Comparison of ENCODE assay signal across 19 cellular contexts in the genomic region with DNA sequence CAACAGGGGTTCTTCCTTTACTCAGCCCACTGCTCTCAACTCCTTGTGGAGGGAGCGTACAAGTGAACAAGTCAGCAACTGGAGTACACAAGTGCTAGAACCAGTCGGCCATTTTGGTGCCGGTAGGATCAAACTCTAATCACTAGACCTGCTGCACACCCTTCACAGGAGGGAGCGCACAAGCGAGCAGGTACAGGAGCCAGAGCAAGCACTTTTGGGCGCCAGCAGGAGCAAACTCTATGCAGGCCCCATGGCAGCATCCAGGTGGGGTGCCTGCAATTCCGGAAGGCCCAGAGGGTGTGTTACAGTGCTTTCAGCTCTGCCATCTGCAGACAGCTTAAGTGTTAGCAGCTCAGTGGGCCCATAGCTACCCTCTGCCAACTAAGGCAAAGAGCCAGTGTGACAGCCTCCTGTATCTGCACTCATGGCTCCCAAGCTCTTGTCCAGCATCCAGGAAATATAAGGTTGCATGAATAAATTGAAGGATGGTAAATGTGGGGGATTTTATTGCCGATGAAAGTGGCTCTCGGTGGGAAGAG.
DNase-seq lines count a peak whose midpoint lies in the region; ATAC-seq, FAIRE-seq and TF ChIP-seq lines count a peak whose summit lies in the region.
"Had no signal": no experiment of that assay in that cellular context is flagged by ENCODE, and none has a peak within 500 bp of the region (broad histone marks: within the 10 kb centered on the region; RNA-seq: fewer than 3 reads in every experiment).

No MANE protein-coding gene starts in this region.

- H3K18ac ChIP-seq in H1 (ENCODE audit: extremely low read depth, low read length): no peak overlapping the region

- TF ChIP-seq EP300 in H1 (IDR thresholded peaks at IDR 0.05; ENCODE audit: borderline replicate concordance in 1 of 2, low read depth in 2 of 2, low read length in 2 of 2): no peak

- H3K79me2 ChIP-seq in H1 (ENCODE audit: control insufficient read depth in 1 of 2, insufficient read depth in 2 of 2, low read length in 2 of 2): no peaks in the 10 kb centered on the region

- H2BK15ac ChIP-seq in H1 (ENCODE audit: low read length): no peak overlapping the region

- H3K4me3 ChIP-seq in right atrium auricular region (no peak overlapping the region), bronchial epithelial cell (ENCODE audit: low read depth, low read length) (no peak overlapping the region), H1 (ENCODE audit: extremely low read depth in 1 of 4, insufficient read depth in 2 of 4, low read depth in 3 of 4, low read length in 4 of 4) (no peak overlapping the region), aorta (ENCODE audit: low read length in 2 of 2) (no peak overlapping the region), left lung (no peak overlapping the region)
- H3K4me3 ChIP-seq: BLaER1 treated with 17β-estradiol and CSF1 and Interleukin-3, amounts not matched to agents 10 nM and 100 nM; GM12878 had no signal

- no peak overlapping the region for H4K8ac ChIP-seq in H1 (ENCODE audit: extremely low read depth, insufficient read depth, low read length)

- H3K4me1 Mint-ChIP-seq in activated CD8-positive, alpha-beta memory T cell treated with anti-CD3 and anti-CD28 coated beads, Interleukin-2, amount 10 ng/mL, durations not matched to agents 7 days and 5 days: no peaks in the 10 kb centered on the region
- H3K4me1 Mint-ChIP-seq: B cell; CD8-positive, alpha-beta memory T cell had no signal

- no peak overlapping the region for H4K91ac ChIP-seq in H1 (replicated peaks; ENCODE audit: insufficient read length, low read length)

- H3K56ac ChIP-seq in H1 (replicated peaks; ENCODE audit: insufficient read length, low read depth, low read length): no peak overlapping the region

- no peak for TF ChIP-seq POLR2A in H1 (IDR thresholded peaks at IDR 0.05; ENCODE audit: control extremely low read depth in 1 of 2, low read depth in 2 of 2, low read length in 2 of 2)

- H3K14ac ChIP-seq in H1 (ENCODE audit: insufficient read length): no peak overlapping the region

- H3K4me1 ChIP-seq in right atrium auricular region: no peaks in the 10 kb centered on the region
- H3K4me1 ChIP-seq in H1 (replicated peaks in 1 of 4; ENCODE audit: control insufficient read depth in 3 of 4, insufficient read depth in 4 of 4, low read length in 3 of 4): no peaks in the 10 kb centered on the region
- H3K4me1 ChIP-seq in aorta (ENCODE audit: control insufficient read depth in 1 of 2, insufficient read depth in 2 of 2, low read length in 2 of 2): no peaks in the 10 kb centered on the region
- H3K4me1 ChIP-seq in left lung: no peaks in the 10 kb centered on the region

- H3K23me2 ChIP-seq in H1 (ENCODE audit: low read depth, low read length): no peaks in the 10 kb centered on the region

- H2BK12ac ChIP-seq in H1 (ENCODE audit: low read depth, low read length): no peak overlapping the region

- H3K4me2 ChIP-seq in H1 (ENCODE audit: insufficient read depth in 1 of 2, low read depth in 2 of 2, low read length in 2 of 2): no peak overlapping the region
- H3K4me2 ChIP-seq: BLaER1 treated with 17β-estradiol and CSF1 and Interleukin-3, amounts not matched to agents 10 nM and 100 nM had no signal

- no peaks in the 10 kb centered on the region for H3K36me3 ChIP-seq in right atrium auricular region
- no peaks in the 10 kb centered on the region for H3K36me3 ChIP-seq in bronchial epithelial cell (ENCODE audit: control insufficient read depth, insufficient read depth, low read length)
- no peaks in the 10 kb centered on the region for H3K36me3 ChIP-seq in H1 (ENCODE audit: control insufficient read depth in 2 of 4, insufficient read depth in 4 of 4, low read length in 3 of 4)
- no peaks in the 10 kb centered on the region for H3K36me3 ChIP-seq in aorta (ENCODE audit: control insufficient read depth in 1 of 2, insufficient read depth in 2 of 2, low read length in 1 of 2)
- no peaks in the 10 kb centered on the region for H3K36me3 ChIP-seq in left lung
- H3K36me3 ChIP-seq: BLaER1 treated with 17β-estradiol and CSF1 and Interleukin-3, amounts not matched to agents 10 nM and 100 nM had no signal

- H3K9me3 Mint-ChIP-seq in activated CD8-positive, alpha-beta memory T cell treated with anti-CD3 and anti-CD28 coated beads, Interleukin-2, amount 10 ng/mL, durations not matched to agents 7 days and 5 days (ENCODE audit: low read depth): peaks cover 16% of the 10 kb centered on the region

- H2AFZ ChIP-seq in H1 (ENCODE audit: low read length): peak overlapping the region; percentile 92

- FAIRE-seq in bronchial epithelial cell (lab: Jason Lieb, UNC) (peak; percentile 7), H1 (lab: Jason Lieb, UNC) (no peak)
- FAIRE-seq: GM12878, H54 had no signal

- no peak overlapping the region for H3K9ac ChIP-seq in H1 (replicated peaks in 1 of 4; ENCODE audit: extremely low read depth in 1 of 4, low read depth in 3 of 4, low read length in 3 of 4)
- H3K9ac ChIP-seq: BLaER1 treated with 17β-estradiol and CSF1 and Interleukin-3, amounts not matched to agents 10 nM and 100 nM had no signal

- H3K27ac ChIP-seq in right atrium auricular region (no peak overlapping the region), H1 (ENCODE audit: low read depth, low read length) (no peak overlapping the region), aorta (ENCODE audit: low read depth in 1 of 2, low read length in 2 of 2) (no peak overlapping the region), left lung (no peak overlapping the region)
- H3K27ac ChIP-seq: BLaER1 treated with 17β-estradiol and CSF1 and Interleukin-3, amounts not matched to agents 10 nM and 100 nM; HL-60 had no signal

- H3K36me3 Mint-ChIP-seq in activated CD8-positive, alpha-beta memory T cell treated with anti-CD3 and anti-CD28 coated beads, Interleukin-2, amount 10 ng/mL, durations not matched to agents 7 days and 5 days: no peaks in the 10 kb centered on the region
- H3K36me3 Mint-ChIP-seq: CD8-positive, alpha-beta memory T cell had no signal

- H3K27me3 Mint-ChIP-seq in activated CD8-positive, alpha-beta memory T cell treated with anti-CD3 and anti-CD28 coated beads, Interleukin-2, amount 10 ng/mL, durations not matched to agents 7 days and 5 days: no peaks in the 10 kb centered on the region
- H3K27me3 Mint-ChIP-seq: B cell; CD8-positive, alpha-beta memory T cell had no signal

- no peak overlapping the region for H2BK5ac ChIP-seq in H1 (ENCODE audit: low read depth, low read length)

- DNase-seq in Right ventricle myocardium inferior (ENCODE audit: missing footprints) (peak; percentile 50), right atrium auricular region (ENCODE audit: low spot score) (no peak), bronchial epithelial cell (ENCODE audit: low read depth) (no peak), H1 (ENCODE audit: low read depth in 1 of 2, low spot score in 2 of 2) (no peak), aorta (no peak), DMS153 treated with DMSO at 0.1 percent for 48 hours (lab: John Stamatoyannopoulos, UW; ENCODE audit: unreplicated experiment) (no peak), left lung (no peak)
- no peak for DNase-seq in activated CD8-positive, alpha-beta memory T cell treated with anti-CD3 and anti-CD28 coated beads, Interleukin-2, amount 10 ng/mL, durations not matched to agents 7 days and 5 days
- DNase-seq: 8988T; CD8-positive, alpha-beta memory T cell; COR-L47; DMS153; DMS79 treated with DMSO at 0.1 percent for 48 hours; HCEC 1CT had no signal

- H3K4ac ChIP-seq in H1 (replicated peaks; ENCODE audit: insufficient read length, low read depth, low read length): no peak overlapping the region

- H2AK5ac ChIP-seq in H1 (ENCODE audit: low read depth, low read length): no peak overlapping the region

- H2BK20ac ChIP-seq in H1 (ENCODE audit: low read length): no peak overlapping the region

- H3K9me3 ChIP-seq in right atrium auricular region: no peaks in the 10 kb centered on the region
- H3K9me3 ChIP-seq in H1 (ENCODE audit: insufficient read depth in 2 of 2, low read depth in 1 of 2, low read length in 1 of 2): no peaks in the 10 kb centered on the region
- H3K9me3 ChIP-seq in aorta (ENCODE audit: control insufficient read depth, low read length): no peaks in the 10 kb centered on the region
- H3K9me3 ChIP-seq in left lung: no peaks in the 10 kb centered on the region

- H3K79me1 ChIP-seq in H1 (ENCODE audit: low read depth, low read length): no peaks in the 10 kb centered on the region

- H4K20me1 ChIP-seq in H1 (replicated peaks in 1 of 2; ENCODE audit: control insufficient read depth in 1 of 2, insufficient read depth in 2 of 2, low read length in 2 of 2): no peaks in the 10 kb centered on the region
- H4K20me1 ChIP-seq: BLaER1 treated with 17β-estradiol and CSF1 and Interleukin-3, amounts not matched to agents 10 nM and 100 nM had no signal

- TF ChIP-seq RAD21 in H1 (IDR thresholded peaks at IDR 0.05 in 1 of 2, conservative IDR thresholded peaks at IDR 0.05 in 1 of 2; ENCODE audit: low read depth in 2 of 2, low read length in 2 of 2): 0 out of 4 replicates have a peak, but pooled peaks of 1 of the 2 experiments have one; percentile 6

- ATAC-seq in Right ventricle myocardium inferior (no peak), aorta (ENCODE audit: low FRiP score) (peak; percentile 37), left lung (no peak)
- no peak for ATAC-seq in activated CD8-positive, alpha-beta memory T cell treated with anti-CD3 and anti-CD28 coated beads, Interleukin-2, amount 10 ng/mL, durations not matched to agents 7 days and 5 days
- ATAC-seq: GM12878 had no signal

- WGBS in H1 (ENCODE audit: extremely low coverage in 1 of 2, insufficient coverage in 1 of 2, insufficient read length in 1 of 2, insufficient replicate concordance in 2 of 2, low coverage in 1 of 2, low lambda C conversion rate in 2 of 2, missing lambda C conversion rate in 1 of 2), 2 experiments: 85% methylated on average over 9 of the region's 9 CpGs; no CpG with 5 or more reads in 1 of the 2 experiments
- 81 to 83% methylated on average over 9 of the region's 9 CpGs for whole genome bisulfite sequencing in aorta, 2 donors

- CTCF ChIA-PET in H1 (lab: Charles Lee; ENCODE audit: partially characterized antibody): interaction anchor here (1.1 to 1.3 kb wide), 3 partner anchors 8 to 105 kb away, joined by 3 to 4 read pairs (median 3); no protein-coding TSS in a partner anchor
- CTCF ChIA-PET in activated CD8-positive, alpha-beta memory T cell treated with anti-CD3 and anti-CD28 coated beads, Interleukin-2, amount 10 ng/mL, durations not matched to agents 7 days and 5 days (lab: Charles Lee): no interaction called here

- no peak overlapping the region for H3K4me3 Mint-ChIP-seq in activated CD8-positive, alpha-beta memory T cell treated with anti-CD3 and anti-CD28 coated beads, Interleukin-2, amount 10 ng/mL, durations not matched to agents 7 days and 5 days
- H3K4me3 Mint-ChIP-seq: B cell; CD8-positive, alpha-beta memory T cell had no signal

- TF ChIP-seq CTCF in right atrium auricular region (IDR thresholded peaks at IDR 0.05): no peak
- no peak for TF ChIP-seq CTCF in bronchial epithelial cell (IDR thresholded peaks at IDR 0.05; ENCODE audit: insufficient read depth, low read length, severe bottlenecking)
- TF ChIP-seq CTCF in H1 (IDR thresholded peaks at IDR 0.05; ENCODE audit: control extremely low read depth in 1 of 3, insufficient read depth in 1 of 3, low read depth in 1 of 3, low read length in 3 of 3): no peak
- no peak for TF ChIP-seq CTCF in left lung (IDR thresholded peaks at IDR 0.05)

- H3K27ac Mint-ChIP-seq in activated CD8-positive, alpha-beta memory T cell treated with anti-CD3 and anti-CD28 coated beads, Interleukin-2, amount 10 ng/mL, durations not matched to agents 7 days and 5 days: no peak overlapping the region
- H3K27ac Mint-ChIP-seq: B cell; CD8-positive, alpha-beta memory T cell had no signal

- no peak overlapping the region for H2BK120ac ChIP-seq in H1 (replicated peaks; ENCODE audit: low read depth, low read length)

- intact Hi-C loops in Right ventricle myocardium inferior (cut with DNase I) (no loop called here), aorta (cut with DNase I) (no loop called here), left lung (cut with DNase I) (no loop called here)

- no peak overlapping the region for H4K5ac ChIP-seq in H1 (ENCODE audit: insufficient read length, low read depth, low read length)

- POLR2A ChIA-PET in H1 (lab: Charles Lee; ENCODE audit: partially characterized antibody): no interaction called here

- H3K27me3 ChIP-seq in right atrium auricular region: no peaks in the 10 kb centered on the region
- no peaks in the 10 kb centered on the region for H3K27me3 ChIP-seq in bronchial epithelial cell (ENCODE audit: control insufficient read depth, insufficient read depth, low read length)
- no peaks in the 10 kb centered on the region for H3K27me3 ChIP-seq in H1 (replicated peaks in 1 of 4; ENCODE audit: control insufficient read depth in 3 of 4, extremely low read depth in 1 of 4, insufficient read depth in 3 of 4, low read length in 3 of 4)
- H3K27me3 ChIP-seq in aorta (ENCODE audit: control insufficient read depth in 1 of 2, insufficient read depth in 2 of 2, low read length in 1 of 2): peaks cover 0 to 1% of the 10 kb centered on the region in 2 donors
- no peaks in the 10 kb centered on the region for H3K27me3 ChIP-seq in left lung
- H3K27me3 ChIP-seq: BLaER1 treated with 17β-estradiol and CSF1 and Interleukin-3, amounts not matched to agents 10 nM and 100 nM had no signal

- H3K23ac ChIP-seq in H1 (ENCODE audit: insufficient read length): no peak overlapping the region
